Comparison of ENCODE assay signal across 17 cellular contexts in genomic region chr20:15699431-15700146, GRCh38.
DNase-seq lines count a peak whose midpoint lies in the region; ATAC-seq and TF ChIP-seq lines count a peak whose summit lies in the region.
"Had no signal": no experiment of that assay in that cellular context is flagged by ENCODE, and none has a peak within 500 bp of the region (broad histone marks: within the 10 kb centered on the region; RNA-seq: fewer than 3 reads in every experiment).

No MANE protein-coding gene starts in this region.

- 0 out of 2 replicates have a peak, but pooled peaks cover 3% of the 10 kb centered on the region for H3K9me2 ChIP-seq in GM23338 (ENCODE audit: insufficient read depth)
- H3K9me2 ChIP-seq in PC-9 (ENCODE audit: insufficient read depth): no peaks in the 10 kb centered on the region

- BruUV-seq in PC-9 (replicated peaks; lab: Mats Ljungman, UMichigan): no TSS peak

- peak; percentile 36 for DNase-seq in GM23338 (ENCODE audit: low spot score)
- DNase-seq in PC-9: peak; percentile 14 to 77
- DNase-seq in epithelial cell of prostate (ENCODE audit: low read depth, low spot score): no peak
- no peak for DNase-seq in sciatic nerve (ENCODE audit: low spot score)
- DNase-seq in NK-92 (lab: John Stamatoyannopoulos, UW; ENCODE audit: unreplicated experiment): no peak
- no peak for DNase-seq in germinal center (ENCODE audit: low spot score)
- no peak for DNase-seq in NOMO-1 treated with DMSO at 0.1 percent for 48 hours (lab: John Stamatoyannopoulos, UW; ENCODE audit: unreplicated experiment)
- DNase-seq: activated CD4-positive, alpha-beta T cell treated with anti-CD3 and anti-CD28 coated beads for 4 hours; activated T-cell treated with anti-CD3 and anti-CD28 coated beads, Interleukin-2, amount 50 U/mL, for 24 hours; CD4-positive, alpha-beta memory T cell; erythroblast; hypothalamus; IMR-90; left ventricle myocardium inferior; naive thymus-derived CD4-positive, alpha-beta T cell; NCI-H1105; transverse colon had no signal

- no peak overlapping the region for H3K4me3 Mint-ChIP-seq in GM23338
- H3K4me3 Mint-ChIP-seq: activated T-cell treated with anti-CD3 and anti-CD28 coated beads, Interleukin-2, amount 50 U/mL, for 24 hours; CD4-positive, alpha-beta memory T cell; naive thymus-derived CD4-positive, alpha-beta T cell had no signal

- H3K9me3 ChIP-seq in PC-9 (ENCODE audit: insufficient read depth, low read depth): no peaks in the 10 kb centered on the region
- H3K9me3 ChIP-seq: transverse colon had no signal

- H3K27me3 ChIP-seq in GM23338 (ENCODE audit: insufficient read depth) (no peaks in the 10 kb centered on the region), PC-9 (ENCODE audit: insufficient read depth, low read depth) (no peaks in the 10 kb centered on the region)
- H3K27me3 ChIP-seq: transverse colon had no signal

- H3K4me1 ChIP-seq in GM23338 (ENCODE audit: insufficient read depth): no peaks in the 10 kb centered on the region
- peaks cover 28% of the 10 kb centered on the region for H3K4me1 ChIP-seq in PC-9 (replicated peaks; ENCODE audit: insufficient read depth)
- H3K4me1 ChIP-seq: left ventricle myocardium inferior, transverse colon had no signal

- H3K4me3 ChIP-seq in GM23338 (no peak overlapping the region), PC-9 (peak overlapping the region; percentile 73)
- H3K4me3 ChIP-seq: left ventricle myocardium inferior, transverse colon had no signal

- peaks cover 1% of the 10 kb centered on the region for H3K27me3 Mint-ChIP-seq in GM23338 (ENCODE audit: insufficient read depth, low read depth, poor library complexity)
- H3K27me3 Mint-ChIP-seq: activated T-cell treated with anti-CD3 and anti-CD28 coated beads, Interleukin-2, amount 50 U/mL, for 24 hours; CD4-positive, alpha-beta memory T cell; naive thymus-derived CD4-positive, alpha-beta T cell had no signal

- H3K36me3 ChIP-seq in GM23338 (ENCODE audit: insufficient read depth): no peaks in the 10 kb centered on the region
- H3K36me3 ChIP-seq in PC-9 (ENCODE audit: low read depth): no peaks in the 10 kb centered on the region
- H3K36me3 ChIP-seq: left ventricle myocardium inferior, transverse colon had no signal

- H3K79me2 ChIP-seq in GM23338 (replicated peaks; ENCODE audit: insufficient read depth) (no peaks in the 10 kb centered on the region), PC-9 (ENCODE audit: low read depth) (0 out of 2 replicates have a peak, but pooled peaks cover 3% of the 10 kb centered on the region)

- H3K9me3 Mint-ChIP-seq in GM23338: no peaks in the 10 kb centered on the region; the same call in 1 of the 3 replicates

- intact Hi-C loops in PC-9 (cut with micrococcal nuclease; ENCODE audit: unreplicated experiment): no loop called here
- intact Hi-C loops in sciatic nerve (cut with DNase I): no loop called here

- H4K20me1 ChIP-seq in GM23338 (replicated peaks; ENCODE audit: insufficient read depth) (no peaks in the 10 kb centered on the region), PC-9 (ENCODE audit: insufficient read depth) (no peaks in the 10 kb centered on the region)

- TF ChIP-seq CTCF in GM23338 (conservative IDR thresholded peaks at IDR 0.05; ENCODE audit: low read depth in 2 of 2): peak; percentile 54 to 59
- TF ChIP-seq CTCF in PC-9 (conservative IDR thresholded peaks at IDR 0.05): peak; percentile 61

- H3K36me3 Mint-ChIP-seq in GM23338 (ENCODE audit: low read depth): no peaks in the 10 kb centered on the region; the same call in 2 of the 3 replicates
- H3K36me3 Mint-ChIP-seq: CD4-positive, alpha-beta memory T cell; naive thymus-derived CD4-positive, alpha-beta T cell had no signal

- no peaks in the 10 kb centered on the region for H3K4me1 Mint-ChIP-seq in GM23338
- H3K4me1 Mint-ChIP-seq: CD4-positive, alpha-beta memory T cell; naive thymus-derived CD4-positive, alpha-beta T cell had no signal

- no peak overlapping the region for H3K27ac Mint-ChIP-seq in GM23338
- H3K27ac Mint-ChIP-seq: activated T-cell treated with anti-CD3 and anti-CD28 coated beads, Interleukin-2, amount 50 U/mL, for 24 hours; CD4-positive, alpha-beta memory T cell; naive thymus-derived CD4-positive, alpha-beta T cell had no signal

- no peaks in the 10 kb centered on the region for H3F3A ChIP-seq in GM23338 (replicated peaks; ENCODE audit: low read depth)
- H3F3A ChIP-seq in PC-9 (ENCODE audit: insufficient read depth, low read depth): peaks cover 22% of the 10 kb centered on the region

- H3K4me2 ChIP-seq in GM23338 (no peak overlapping the region), PC-9 (peak overlapping the region; percentile 89)

- CTCF ChIA-PET in PC-9 (lab: Charles Lee): no interaction called here

- H3K27ac ChIP-seq in GM23338 (ENCODE audit: low read depth) (no peak overlapping the region), PC-9 (peak overlapping the region; percentile 58), epithelial cell of prostate (peak overlapping the region; percentile 71)
- H3K27ac ChIP-seq: left ventricle myocardium inferior, transverse colon had no signal

- POLR2A ChIA-PET in PC-9 (lab: Charles Lee; ENCODE audit: unreplicated experiment): no interaction called here

- H2AFZ ChIP-seq in GM23338 (peak overlapping the region; percentile 72), PC-9 (peak overlapping the region; percentile 79)

- ATAC-seq in GM23338 (peak; percentile 48), sciatic nerve (peak; percentile 50)
- ATAC-seq: naive thymus-derived CD4-positive, alpha-beta T cell had no signal

TF ChIP-seq in GM23338, 12 proteins besides CTCF, POLR2A, EP300 and RAD21:
- TF ChIP-seq STAT1 (IDR thresholded peaks at IDR 0.05; ENCODE audit: unreplicated experiment) (no peak), EZH2 (IDR thresholded peaks at IDR 0.05; ENCODE audit: low read depth, unreplicated experiment) (no peak), EZH2phosphoT487 (IDR thresholded peaks at IDR 0.05; ENCODE audit: unreplicated experiment) (no peak), NANOG (IDR thresholded peaks at IDR 0.05; ENCODE audit: borderline replicate concordance) (no peak)
- TF ChIP-seq, protein P1, sequence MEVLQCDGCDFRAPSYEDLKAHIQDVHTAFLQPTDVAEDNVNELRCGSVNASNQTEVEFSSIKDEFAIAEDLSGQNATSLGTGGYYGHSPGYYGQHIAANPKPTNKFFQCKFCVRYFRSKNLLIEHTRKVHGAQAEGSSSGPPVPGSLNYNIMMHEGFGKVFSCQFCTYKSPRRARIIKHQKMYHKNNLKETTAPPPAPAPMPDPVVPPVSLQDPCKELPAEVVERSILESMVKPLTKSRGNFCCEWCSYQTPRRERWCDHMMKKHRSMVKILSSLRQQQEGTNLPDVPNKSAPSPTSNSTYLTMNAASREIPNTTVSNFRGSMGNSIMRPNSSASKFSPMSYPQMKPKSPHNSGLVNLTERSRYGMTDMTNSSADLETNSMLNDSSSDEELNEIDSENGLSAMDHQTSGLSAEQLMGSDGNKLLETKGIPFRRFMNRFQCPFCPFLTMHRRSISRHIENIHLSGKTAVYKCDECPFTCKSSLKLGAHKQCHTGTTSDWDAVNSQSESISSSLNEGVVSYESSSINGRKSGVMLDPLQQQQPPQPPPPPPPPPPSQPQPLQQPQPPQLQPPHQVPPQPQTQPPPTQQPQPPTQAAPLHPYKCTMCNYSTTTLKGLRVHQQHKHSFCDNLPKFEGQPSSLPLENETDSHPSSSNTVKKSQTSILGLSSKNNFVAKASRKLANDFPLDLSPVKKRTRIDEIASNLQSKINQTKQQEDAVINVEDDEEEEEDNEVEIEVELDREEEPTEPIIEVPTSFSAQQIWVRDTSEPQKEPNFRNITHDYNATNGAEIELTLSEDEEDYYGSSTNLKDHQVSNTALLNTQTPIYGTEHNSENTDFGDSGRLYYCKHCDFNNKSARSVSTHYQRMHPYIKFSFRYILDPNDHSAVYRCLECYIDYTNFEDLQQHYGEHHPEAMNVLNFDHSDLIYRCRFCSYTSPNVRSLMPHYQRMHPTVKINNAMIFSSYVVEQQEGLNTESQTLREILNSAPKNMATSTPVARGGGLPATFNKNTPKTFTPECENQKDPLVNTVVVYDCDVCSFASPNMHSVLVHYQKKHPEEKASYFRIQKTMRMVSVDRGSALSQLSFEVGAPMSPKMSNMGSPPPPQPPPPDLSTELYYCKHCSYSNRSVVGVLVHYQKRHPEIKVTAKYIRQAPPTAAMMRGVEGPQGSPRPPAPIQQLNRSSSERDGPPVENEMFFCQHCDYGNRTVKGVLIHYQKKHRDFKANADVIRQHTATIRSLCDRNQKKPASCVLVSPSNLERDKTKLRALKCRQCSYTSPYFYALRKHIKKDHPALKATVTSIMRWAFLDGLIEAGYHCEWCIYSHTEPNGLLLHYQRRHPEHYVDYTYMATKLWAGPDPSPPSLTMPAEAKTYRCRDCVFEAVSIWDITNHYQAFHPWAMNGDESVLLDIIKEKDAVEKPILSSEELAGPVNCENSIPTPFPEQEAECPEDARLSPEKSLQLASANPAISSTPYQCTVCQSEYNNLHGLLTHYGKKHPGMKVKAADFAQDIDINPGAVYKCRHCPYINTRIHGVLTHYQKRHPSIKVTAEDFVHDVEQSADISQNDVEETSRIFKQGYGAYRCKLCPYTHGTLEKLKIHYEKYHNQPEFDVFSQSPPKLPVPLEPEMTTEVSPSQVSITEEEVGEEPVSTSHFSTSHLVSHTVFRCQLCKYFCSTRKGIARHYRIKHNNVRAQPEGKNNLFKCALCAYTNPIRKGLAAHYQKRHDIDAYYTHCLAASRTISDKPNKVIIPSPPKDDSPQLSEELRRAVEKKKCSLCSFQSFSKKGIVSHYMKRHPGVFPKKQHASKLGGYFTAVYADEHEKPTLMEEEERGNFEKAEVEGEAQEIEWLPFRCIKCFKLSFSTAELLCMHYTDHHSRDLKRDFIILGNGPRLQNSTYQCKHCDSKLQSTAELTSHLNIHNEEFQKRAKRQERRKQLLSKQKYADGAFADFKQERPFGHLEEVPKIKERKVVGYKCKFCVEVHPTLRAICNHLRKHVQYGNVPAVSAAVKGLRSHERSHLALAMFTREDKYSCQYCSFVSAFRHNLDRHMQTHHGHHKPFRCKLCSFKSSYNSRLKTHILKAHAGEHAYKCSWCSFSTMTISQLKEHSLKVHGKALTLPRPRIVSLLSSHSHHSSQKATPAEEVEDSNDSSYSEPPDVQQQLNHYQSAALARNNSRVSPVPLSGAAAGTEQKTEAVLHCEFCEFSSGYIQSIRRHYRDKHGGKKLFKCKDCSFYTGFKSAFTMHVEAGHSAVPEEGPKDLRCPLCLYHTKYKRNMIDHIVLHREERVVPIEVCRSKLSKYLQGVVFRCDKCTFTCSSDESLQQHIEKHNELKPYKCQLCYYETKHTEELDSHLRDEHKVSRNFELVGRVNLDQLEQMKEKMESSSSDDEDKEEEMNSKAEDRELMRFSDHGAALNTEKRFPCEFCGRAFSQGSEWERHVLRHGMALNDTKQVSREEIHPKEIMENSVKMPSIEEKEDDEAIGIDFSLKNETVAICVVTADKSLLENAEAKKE (CRISPR knock-in tag; IDR thresholded peaks at IDR 0.05): no peak

Comparison
In these comparisons a context has a peak if more than half of its experiments do, and no peak if none do; other contexts are left out.
1. DNase-seq: peak in GM23338 (single experiment) and PC-9 (2 of 2); none in epithelial cell of prostate (single experiment), sciatic nerve (single experiment), NK-92 (single experiment), germinal center (single experiment) and NOMO-1 treated with DMSO at 0.1 percent for 48 hours (single experiment).